Comparison of ENCODE assay signal across 33 cellular contexts in genomic region chr1:12739613-12740012, GRCh38. TPM values are rescaled to one million over a fixed set of nuclear protein-coding genes. Genes with fewer than 3 reads are reported as not detected.
"Had no signal": no experiment of that assay in that cellular context is flagged by ENCODE, and none has a peak within 500 bp of the region (broad histone marks: within the 10 kb centered on the region; RNA-seq: fewer than 3 reads in every experiment).

No MANE protein-coding gene starts in this region.

- H3K27me3 ChIP-seq: gastrocnemius medialis had no signal

- H3K36me3 ChIP-seq: esophagus squamous epithelium, gastrocnemius medialis, heart right ventricle, left lung, lower lobe of right lung had no signal

- DNase-seq: dermis blood vessel endothelial cell; dorsolateral prefrontal cortex; effector CD4-positive, alpha-beta T cell; effector memory CD4-positive, alpha-beta T cell; esophagus squamous epithelium; foreskin fibroblast; foreskin melanocyte; gastrocnemius medialis; glutamatergic neuron; head of caudate nucleus; heart right ventricle; hippocampal formation; left cardiac atrium; left lung; left ventricle myocardium superior; lower lobe of right lung; mesenchymal stem cell; mucosa of descending colon; naive B cell had no signal

- H3K4me1 ChIP-seq: esophagus squamous epithelium, gastrocnemius medialis, heart right ventricle, left lung, lower lobe of right lung had no signal

- ATAC-seq: gastrocnemius medialis, heart right ventricle, left cardiac atrium, left lung, left ventricle myocardium superior, lower lobe of right lung, mucosa of descending colon had no signal

- H3K9me3 ChIP-seq: left lung, lower lobe of right lung, mucosa of descending colon had no signal

- FAIRE-seq: colon, endothelial cell of umbilical vein, islet of Langerhans, keratinocyte had no signal

- H3K27ac ChIP-seq: coronary artery, dorsolateral prefrontal cortex, esophagus squamous epithelium, gastrocnemius medialis, heart right ventricle, left lung, lower lobe of right lung had no signal

- H3K4me3 ChIP-seq: coronary artery, dorsolateral prefrontal cortex, esophagus squamous epithelium, gastrocnemius medialis, heart right ventricle, left lung, lower lobe of right lung, mucosa of descending colon had no signal

RNA-seq across cellular contexts. Expression of gene CFAP107, which starts 6.4 kb away (rescaled TPM):
- total RNA-seq: dermis blood vessel endothelial cell, endothelial cell of umbilical vein, epithelial cell of proximal tubule, esophagus squamous epithelium, gastrocnemius medialis, glomerular endothelial cell, heart right ventricle, kidney epithelial cell, left cardiac atrium, left ventricle myocardium superior, lung microvascular endothelial cell, mesenteric fat pad, mesothelial cell of epicardium, mucosa of descending colon, myocyte had no signal
- polyA plus RNA-seq: endothelial cell of umbilical vein, esophagus, heart right ventricle, keratinocyte had no signal

RNA-seq across cellular contexts. Expression of gene AADACL3, which starts 23.7 kb away (rescaled TPM):
- total RNA-seq: dermis blood vessel endothelial cell, dorsolateral prefrontal cortex, endothelial cell of umbilical vein, epithelial cell of proximal tubule, esophagus squamous epithelium, gastrocnemius medialis, glomerular endothelial cell, heart right ventricle, kidney epithelial cell, left lung, left ventricle myocardium superior, lower lobe of right lung, lung microvascular endothelial cell, mesothelial cell of epicardium, mucosa of descending colon, myocyte had no signal
- polyA plus RNA-seq: endothelial cell of umbilical vein, esophagus, heart right ventricle had no signal

RNA-seq across cellular contexts. Expression of gene PRAMEF12, which starts 33.9 kb away (rescaled TPM):
- total RNA-seq: dermis blood vessel endothelial cell, dorsolateral prefrontal cortex, endothelial cell of umbilical vein, epithelial cell of proximal tubule, esophagus squamous epithelium, gastrocnemius medialis, glomerular endothelial cell, heart right ventricle, left cardiac atrium, left lung, left ventricle myocardium superior, lower leg skin, lower lobe of right lung, lung microvascular endothelial cell, mesenteric fat pad, mesothelial cell of epicardium, mucosa of descending colon, myocyte had no signal
- polyA plus RNA-seq: endothelial cell of umbilical vein, esophagus, heart right ventricle, keratinocyte had no signal

RNA-seq across cellular contexts. Expression of gene PRAMEF1, which starts 51.6 kb away (rescaled TPM):
- total RNA-seq: dermis blood vessel endothelial cell, dorsolateral prefrontal cortex, endothelial cell of umbilical vein, epithelial cell of proximal tubule, esophagus squamous epithelium, gastrocnemius medialis, glomerular endothelial cell, heart right ventricle, kidney epithelial cell, left cardiac atrium, left lung, left ventricle myocardium superior, lower leg skin, lower lobe of right lung, lung microvascular endothelial cell, mesenteric fat pad, mesothelial cell of epicardium, mucosa of descending colon, myocyte had no signal
- polyA plus RNA-seq: endothelial cell of umbilical vein, esophagus, heart right ventricle, keratinocyte had no signal
